9 cellular contexts compared by ENCODE assay signal in the genomic region with DNA sequence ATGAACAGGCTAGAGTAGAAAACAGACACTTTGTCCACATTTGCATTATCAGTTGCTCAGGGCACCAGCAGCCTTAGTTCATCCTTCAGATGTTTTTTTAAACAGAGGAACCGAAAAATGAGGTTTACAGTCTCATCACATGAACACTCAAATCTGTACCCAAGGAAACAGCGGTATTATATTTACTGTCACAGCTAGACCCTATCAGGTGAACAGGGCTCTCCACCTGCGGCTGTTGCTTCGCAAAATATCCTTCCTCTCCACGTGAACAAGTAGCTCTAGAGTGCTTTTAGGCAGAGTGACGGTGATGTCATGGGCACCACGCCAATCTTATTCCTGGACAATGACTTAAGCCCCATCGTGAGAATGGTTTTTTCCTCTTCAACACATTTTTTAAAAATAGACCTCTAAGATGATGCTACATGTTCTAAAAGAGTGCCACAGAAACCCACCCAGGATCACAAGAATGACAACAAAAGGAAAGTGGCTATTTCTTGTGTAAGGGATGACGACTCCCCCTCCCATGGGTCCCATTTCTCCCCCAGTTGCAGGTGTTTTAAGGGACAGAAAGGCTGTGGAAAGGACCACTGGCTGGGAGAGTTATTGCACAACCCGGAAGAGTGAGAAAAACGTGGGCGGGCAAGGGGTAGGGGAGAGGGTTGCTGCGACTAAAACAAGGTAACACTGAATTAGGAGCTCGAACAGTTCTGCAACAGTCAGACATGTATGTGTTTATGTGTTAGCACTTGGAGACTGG.
DNase-seq lines count a peak whose midpoint lies in the region; ATAC-seq, FAIRE-seq and TF ChIP-seq lines count a peak whose summit lies in the region.
"Had no signal": no experiment of that assay in that cellular context is flagged by ENCODE, and none has a peak within 500 bp of the region (broad histone marks: within the 10 kb centered on the region; RNA-seq: fewer than 3 reads in every experiment).

No MANE protein-coding gene starts in this region.

- TF ChIP-seq POLR2A in HCT116 (IDR thresholded peaks at IDR 0.05; ENCODE audit: borderline replicate concordance, extremely low read depth, insufficient read depth, insufficient read length) (no peak), H1 (IDR thresholded peaks at IDR 0.05; ENCODE audit: control extremely low read depth in 1 of 2, low read depth in 2 of 2, low read length in 2 of 2) (no peak), esophagus muscularis mucosa (IDR thresholded peaks at IDR 0.05; ENCODE audit: low read depth) (no peak)

- no peak overlapping the region for H4K5ac ChIP-seq in H1 (ENCODE audit: insufficient read length, low read depth, low read length)

- H4K8ac ChIP-seq in H1 (ENCODE audit: extremely low read depth, insufficient read depth, low read length), result no peak overlapping the region

- no peak overlapping the region for H3K14ac ChIP-seq in H1 (ENCODE audit: insufficient read length)

- peaks cover 2 to 5% of the 10 kb centered on the region in 2 experiments for H3K4me1 ChIP-seq in HCT116 (ENCODE audit: control insufficient read depth in 1 of 2, insufficient read depth in 2 of 2, low read length in 2 of 2)
- peaks cover 0 to 2% (median 0%) of the 10 kb centered on the region in 4 experiments; a peak in 1 of 7 replicates for H3K4me1 ChIP-seq in H1 (replicated peaks in 1 of 4; ENCODE audit: control insufficient read depth in 3 of 4, insufficient read depth in 4 of 4, low read length in 3 of 4)
- peaks cover 29 to 34% (median 32%) of the 10 kb centered on the region in 4 donors for H3K4me1 ChIP-seq in esophagus muscularis mucosa

- H3K4me2 ChIP-seq in HCT116 (ENCODE audit: low read length) (no peak overlapping the region), H1 (ENCODE audit: insufficient read depth in 1 of 2, low read depth in 2 of 2, low read length in 2 of 2) (no peak overlapping the region)

- H4K91ac ChIP-seq in H1 (replicated peaks; ENCODE audit: insufficient read length, low read length), result no peak overlapping the region

- RAD21 ChIA-PET in HCT116 (lab: Charles Lee; ENCODE audit: low non-redundant PET in 1 of 2, low total read pairs in 2 of 2, uncharacterized antibody in 2 of 2, unreplicated experiment in 2 of 2), result no interaction called here

- no peak overlapping the region for H2AFZ ChIP-seq in HCT116 (ENCODE audit: low read depth, low read length, poor library complexity, severe bottlenecking)
- no peak overlapping the region for H2AFZ ChIP-seq in H1 (ENCODE audit: low read length)

- no peaks in the 10 kb centered on the region for H3K23me2 ChIP-seq in H1 (ENCODE audit: low read depth, low read length)

- no peak overlapping the region for H2BK120ac ChIP-seq in H1 (replicated peaks; ENCODE audit: low read depth, low read length)

- no peaks in the 10 kb centered on the region for H3K79me1 ChIP-seq in H1 (ENCODE audit: low read depth, low read length)

- no peak overlapping the region for H2BK15ac ChIP-seq in H1 (ENCODE audit: low read length)

- ATAC-seq in GM18498 (IDR thresholded peaks at IDR 0.05; ENCODE audit: unreplicated experiment), result peak; percentile 83
- no peak for ATAC-seq in HCT116

- no peak overlapping the region for H2AK5ac ChIP-seq in H1 (ENCODE audit: low read depth, low read length)

- H2BK5ac ChIP-seq in H1 (ENCODE audit: low read depth, low read length), result no peak overlapping the region

- no peak overlapping the region for H2BK12ac ChIP-seq in H1 (ENCODE audit: low read depth, low read length)

- intact Hi-C loops in HCT116 (cut with micrococcal nuclease), result no loop called here
- intact Hi-C loops in esophagus muscularis mucosa (cut with DNase I), result loop anchor here (5.0 kb wide), 2 partner anchors 76 to 99 kb away; partner anchors contain the start of gene EFHC1

- CTCF ChIA-PET in HCT116 (lab: Charles Lee) (no interaction called here), H1 (lab: Charles Lee; ENCODE audit: partially characterized antibody) (interaction anchor here (0.9 to 1.7 kb wide), 4 partner anchors 10 to 154 kb away, joined by 3 to 7 read pairs (median 3); no protein-coding TSS in a partner anchor)

- H3K36me3 ChIP-seq in HCT116 (ENCODE audit: control insufficient read depth in 1 of 2, insufficient read depth in 2 of 2, low read length in 2 of 2), result peaks cover 3 to 8% of the 10 kb centered on the region in 2 experiments; a peak in 2 of 4 replicates
- peaks cover 0 to 5% (median 0%) of the 10 kb centered on the region in 4 experiments; a peak in 1 of 8 replicates for H3K36me3 ChIP-seq in H1 (ENCODE audit: control insufficient read depth in 2 of 4, insufficient read depth in 4 of 4, low read length in 3 of 4)
- H3K36me3 ChIP-seq in esophagus muscularis mucosa, result peaks cover 0 to 15% (median 13%) of the 10 kb centered on the region in 4 donors
- H3K36me3 ChIP-seq: cardiac muscle cell had no signal

- no peak for TF ChIP-seq EP300 in H1 (IDR thresholded peaks at IDR 0.05; ENCODE audit: borderline replicate concordance in 1 of 2, low read depth in 2 of 2, low read length in 2 of 2)
- TF ChIP-seq EP300 in esophagus muscularis mucosa (IDR thresholded peaks at IDR 0.05), result no peak

- H3K27me3 ChIP-seq in HCT116 (ENCODE audit: insufficient read depth, low read length) (no peaks in the 10 kb centered on the region), H1 (replicated peaks in 1 of 4; ENCODE audit: control insufficient read depth in 3 of 4, extremely low read depth in 1 of 4, insufficient read depth in 3 of 4, low read length in 3 of 4) (no peaks in the 10 kb centered on the region), esophagus muscularis mucosa (no peaks in the 10 kb centered on the region)
- H3K27me3 ChIP-seq: cardiac muscle cell had no signal

- H4K20me1 ChIP-seq in HCT116 (ENCODE audit: insufficient read depth) (no peaks in the 10 kb centered on the region), H1 (replicated peaks in 1 of 2; ENCODE audit: control insufficient read depth in 1 of 2, insufficient read depth in 2 of 2, low read length in 2 of 2) (no peaks in the 10 kb centered on the region)

- no peak overlapping the region for H3K56ac ChIP-seq in H1 (replicated peaks; ENCODE audit: insufficient read length, low read depth, low read length)

- TF ChIP-seq RAD21 in HCT116 (IDR thresholded peaks at IDR 0.05; ENCODE audit: low read depth) (no peak), H1 (IDR thresholded peaks at IDR 0.05 in 1 of 2, conservative IDR thresholded peaks at IDR 0.05 in 1 of 2; ENCODE audit: low read depth in 2 of 2, low read length in 2 of 2) (no peak)

- H3K4ac ChIP-seq in H1 (replicated peaks; ENCODE audit: insufficient read length, low read depth, low read length), result no peak overlapping the region

- H3K79me2 ChIP-seq in HCT116 (ENCODE audit: insufficient read depth, low read length), result no peaks in the 10 kb centered on the region
- H3K79me2 ChIP-seq in H1 (ENCODE audit: control insufficient read depth in 1 of 2, insufficient read depth in 2 of 2, low read length in 2 of 2), result no peaks in the 10 kb centered on the region

- H2BK20ac ChIP-seq in H1 (ENCODE audit: low read length), result no peak overlapping the region

- no peaks in the 10 kb centered on the region for H3K9me2 ChIP-seq in HCT116 (ENCODE audit: insufficient read depth)

- DNase-seq in HCT116 (ENCODE audit: low read depth, low spot score), result no peak
- peak; percentile 55 for DNase-seq in NCI-H1105 (lab: John Stamatoyannopoulos, UW)
- DNase-seq in H1 (ENCODE audit: low read depth in 1 of 2, low spot score in 2 of 2), result peak in 1 of 2 experiments; percentile 46
- no peak for DNase-seq in esophagus muscularis mucosa (ENCODE audit: extremely low spot score)
- DNase-seq in CD1c-positive myeloid dendritic cell (ENCODE audit: extremely low spot score), result no peak
- DNase-seq in GM19240 (ENCODE audit: insufficient read length, low spot score), result no peak
- DNase-seq in inferior parietal cortex (ENCODE audit: extremely low spot score), result no peak

- H3K27ac ChIP-seq in HCT116 (ENCODE audit: low read depth, low read length) (no peak overlapping the region), H1 (ENCODE audit: low read depth, low read length) (no peak overlapping the region), esophagus muscularis mucosa (replicated peaks in 1 of 4) (peak overlapping the region in 2 of 4 donors; percentile 16 to 48)
- H3K27ac ChIP-seq: cardiac muscle cell had no signal

- TSS peak; percentile 3 for BruUV-seq in HCT116 (replicated peaks; lab: Mats Ljungman, UMichigan)

- H3K9ac ChIP-seq in HCT116 (ENCODE audit: low read length) (no peak overlapping the region), H1 (replicated peaks in 1 of 4; ENCODE audit: extremely low read depth in 1 of 4, low read depth in 3 of 4, low read length in 3 of 4) (no peak overlapping the region; a peak in 1 of 7 replicates)

- no peak overlapping the region for H3K18ac ChIP-seq in H1 (ENCODE audit: extremely low read depth, low read length)

- 90% methylated on average over 14 of the region's 14 CpGs; no CpG with 5 or more reads in 1 of the 2 experiments for WGBS in H1 (ENCODE audit: extremely low coverage in 1 of 2, insufficient coverage in 1 of 2, insufficient read length in 1 of 2, insufficient replicate concordance in 2 of 2, low coverage in 1 of 2, low lambda C conversion rate in 2 of 2, missing lambda C conversion rate in 1 of 2), 2 experiments
- WGBS in esophagus muscularis mucosa, result 69% methylated on average over 14 of the region's 14 CpGs

- no peak for FAIRE-seq in H1 (lab: Jason Lieb, UNC)

- TF ChIP-seq CTCF in HCT116 (IDR thresholded peaks at IDR 0.05 in 2 of 3, conservative IDR thresholded peaks at IDR 0.05 in 1 of 3; ENCODE audit: borderline replicate concordance in 1 of 3, insufficient read depth in 1 of 3, low read depth in 2 of 3, low read length in 2 of 3) (no peak), H1 (IDR thresholded peaks at IDR 0.05; ENCODE audit: control extremely low read depth in 1 of 3, insufficient read depth in 1 of 3, low read depth in 1 of 3, low read length in 3 of 3) (no peak), esophagus muscularis mucosa (IDR thresholded peaks at IDR 0.05) (no peak)

- H3K4me3 ChIP-seq in HCT116 (replicated peaks in 1 of 2; ENCODE audit: low read depth in 1 of 2, low read length in 2 of 2) (no peak overlapping the region), H1 (ENCODE audit: extremely low read depth in 1 of 4, insufficient read depth in 2 of 4, low read depth in 3 of 4, low read length in 4 of 4) (no peak overlapping the region), esophagus muscularis mucosa (no peak overlapping the region)
- H3K4me3 ChIP-seq: cardiac muscle cell had no signal

- H3K9me3 ChIP-seq in HCT116 (ENCODE audit: control insufficient read depth in 1 of 2, insufficient read depth in 1 of 2, low read depth in 1 of 2, low read length in 2 of 2) (no peaks in the 10 kb centered on the region), H1 (ENCODE audit: insufficient read depth in 2 of 2, low read depth in 1 of 2, low read length in 1 of 2) (no peaks in the 10 kb centered on the region), esophagus muscularis mucosa (no peaks in the 10 kb centered on the region)

- POLR2A ChIA-PET in HCT116 (lab: Charles Lee), result no interaction called here
- POLR2A ChIA-PET in H1 (lab: Charles Lee; ENCODE audit: partially characterized antibody), result interaction anchor here (1.5 kb wide), 2 partner anchors 11 to 78 kb away, joined by 5 read pairs; no protein-coding TSS in a partner anchor

- H3K23ac ChIP-seq in H1 (ENCODE audit: insufficient read length), result no peak overlapping the region

TF ChIP-seq in H1, 55 proteins besides CTCF, POLR2A, EP300 and RAD21 (continues in another document):
- peak; percentile 81; the same call in 1 of the 2 replicates for TF ChIP-seq CEBPB (IDR thresholded peaks at IDR 0.05; ENCODE audit: low read depth, low read length)
